In the genomic region with DNA sequence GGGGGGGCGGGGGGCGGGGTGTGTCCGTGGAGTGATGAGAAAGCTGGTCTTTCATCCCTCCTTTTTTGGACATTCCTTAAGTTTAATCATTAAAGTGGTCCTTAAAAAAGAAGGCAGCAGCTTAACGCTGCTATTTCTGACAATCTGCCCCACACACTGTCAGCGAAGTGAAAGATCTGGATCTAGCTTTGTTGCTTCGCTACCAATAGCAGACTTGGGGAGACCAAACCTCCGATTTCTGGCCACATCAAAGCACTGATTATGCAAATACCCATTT, we compare ENCODE assay signal across 15 cellular contexts. TPM values are rescaled to one million over a fixed set of nuclear protein-coding genes. Genes with fewer than 3 reads are reported as not detected.
A peak's percentile ranks its signal among the peaks of the same experiment; 100 is the strongest.
DNase-seq lines count a peak whose midpoint lies in the region; ATAC-seq and TF ChIP-seq lines count a peak whose summit lies in the region.
"Had no signal": no experiment of that assay in that cellular context is flagged by ENCODE, and none has a peak within 500 bp of the region (broad histone marks: within the 10 kb centered on the region; RNA-seq: fewer than 3 reads in every experiment).

No MANE protein-coding gene starts in this region.

- peaks cover 4 to 7% of the 10 kb centered on the region in 2 donors for H3K36me3 Mint-ChIP-seq in activated T-cell treated with anti-CD3 and anti-CD28 coated beads, Interleukin-2, amount 50 U/mL, for 72 hours (ENCODE audit: insufficient read depth in 2 of 2)
- peaks cover 4% of the 10 kb centered on the region for H3K36me3 Mint-ChIP-seq in T-helper 17 cell (ENCODE audit: low read depth)

- peak overlapping the region; percentile 70 to 76 for H3K4me3 Mint-ChIP-seq in activated T-cell treated with anti-CD3 and anti-CD28 coated beads, Interleukin-2, amount 50 U/mL, for 72 hours
- H3K4me3 Mint-ChIP-seq in T-helper 17 cell = peak overlapping the region; percentile 49

- intact Hi-C loops in right lobe of liver (cut with DNase I) (no loop called here), lower lobe of right lung (cut with DNase I) (no loop called here)

- peaks cover 3% of the 10 kb centered on the region for H3K9me3 ChIP-seq in T-helper 17 cell (ENCODE audit: control insufficient read depth, low read length, poor library complexity, severe bottlenecking)
- H3K9me3 ChIP-seq in iPS-18a (ENCODE audit: control insufficient read depth, low read depth, low read length) = no peaks in the 10 kb centered on the region
- H3K9me3 ChIP-seq in suprapubic skin = no peaks in the 10 kb centered on the region
- no peaks in the 10 kb centered on the region for H3K9me3 ChIP-seq in right lobe of liver
- H3K9me3 ChIP-seq in lower lobe of right lung = no peaks in the 10 kb centered on the region
- H3K9me3 ChIP-seq: Peyer's patch, prostate gland had no signal

- TF ChIP-seq CTCF in suprapubic skin (IDR thresholded peaks at IDR 0.05) (no peak), right lobe of liver (IDR thresholded peaks at IDR 0.05) (no peak), lower lobe of right lung (IDR thresholded peaks at IDR 0.05) (no peak)

- ATAC-seq in activated T-cell treated with anti-CD3 and anti-CD28 coated beads, Interleukin-2, amount 50 U/mL, for 72 hours (replicated peaks in 1 of 2) = no peak
- ATAC-seq in T-helper 17 cell (peak; percentile 39), right lobe of liver (no peak), lower lobe of right lung (no peak)

- no peak for TF ChIP-seq EP300 in suprapubic skin (IDR thresholded peaks at IDR 0.05)

- H3K9me3 Mint-ChIP-seq in activated T-cell treated with anti-CD3 and anti-CD28 coated beads, Interleukin-2, amount 50 U/mL, for 72 hours = no peaks in the 10 kb centered on the region

- TF ChIP-seq POLR2A in suprapubic skin (IDR thresholded peaks at IDR 0.05) (no peak), right lobe of liver (IDR thresholded peaks at IDR 0.05) (no peak)

- 0% methylated on average over 7 of the region's 7 CpGs for WGBS in suprapubic skin
- 2% methylated on average over 4 of the region's 7 CpGs for WGBS in right lobe of liver (ENCODE audit: insufficient coverage, low coverage, low lambda C conversion rate, missing lambda C conversion rate)

- no peak overlapping the region for H3K27ac Mint-ChIP-seq in activated T-cell treated with anti-CD3 and anti-CD28 coated beads, Interleukin-2, amount 50 U/mL, for 72 hours
- H3K27ac Mint-ChIP-seq in T-helper 17 cell = no peak overlapping the region

- peak overlapping the region; percentile 34 for H3K4me3 ChIP-seq in iPS-18a (ENCODE audit: low read length)
- H3K4me3 ChIP-seq in suprapubic skin = peak overlapping the region; percentile 38
- no peak overlapping the region for H3K4me3 ChIP-seq in right lobe of liver
- no peak overlapping the region for H3K4me3 ChIP-seq in lower lobe of right lung

- no peaks in the 10 kb centered on the region for H3K36me3 ChIP-seq in iPS-18a (ENCODE audit: control insufficient read depth, low read depth, low read length)
- no peaks in the 10 kb centered on the region for H3K36me3 ChIP-seq in suprapubic skin
- H3K36me3 ChIP-seq in right lobe of liver = no peaks in the 10 kb centered on the region
- H3K36me3 ChIP-seq in lower lobe of right lung = no peaks in the 10 kb centered on the region
- H3K36me3 ChIP-seq: BLaER1 treated with 17β-estradiol and CSF1 and Interleukin-3, amounts not matched to agents 10 nM and 100 nM; Peyer's patch; prostate gland had no signal

- H3K4me1 ChIP-seq in iPS-18a (ENCODE audit: control insufficient read depth, low read depth, low read length) (peaks cover 37% of the 10 kb centered on the region), suprapubic skin (peaks cover 38% of the 10 kb centered on the region), right lobe of liver (peaks cover 0 to 20% (median 2%) of the 10 kb centered on the region in 4 donors), lower lobe of right lung (peaks cover 34% of the 10 kb centered on the region)

- H3K27me3 ChIP-seq in iPS-18a (ENCODE audit: control insufficient read depth, insufficient read depth, low read length) = peaks cover 99% of the 10 kb centered on the region
- H3K27me3 ChIP-seq in suprapubic skin = peaks cover 99% of the 10 kb centered on the region
- H3K27me3 ChIP-seq in right lobe of liver = peaks cover 6 to 59% of the 10 kb centered on the region in 2 donors
- peaks cover 99% of the 10 kb centered on the region for H3K27me3 ChIP-seq in lower lobe of right lung (ENCODE audit: low read depth)

- no peak overlapping the region for H3K9ac ChIP-seq in iPS-18a (ENCODE audit: low read length)
- H3K9ac ChIP-seq: BLaER1 treated with 17β-estradiol and CSF1 and Interleukin-3, amounts not matched to agents 10 nM and 100 nM had no signal

- H3K27ac ChIP-seq in iPS-18a (ENCODE audit: low read length) = no peak overlapping the region
- no peak overlapping the region for H3K27ac ChIP-seq in suprapubic skin
- no peak overlapping the region for H3K27ac ChIP-seq in right lobe of liver
- H3K27ac ChIP-seq in lower lobe of right lung = no peak overlapping the region
- H3K27ac ChIP-seq: BLaER1 treated with 17β-estradiol and CSF1 and Interleukin-3, amounts not matched to agents 10 nM and 100 nM; Peyer's patch; prostate gland had no signal

- peaks cover 45% of the 10 kb centered on the region for H3K4me1 Mint-ChIP-seq in activated T-cell treated with anti-CD3 and anti-CD28 coated beads, Interleukin-2, amount 50 U/mL, for 72 hours (ENCODE audit: low read depth)
- H3K4me1 Mint-ChIP-seq in T-helper 17 cell = peaks cover 24% of the 10 kb centered on the region

- H3K27me3 Mint-ChIP-seq in activated T-cell treated with anti-CD3 and anti-CD28 coated beads, Interleukin-2, amount 50 U/mL, for 72 hours (ENCODE audit: low read depth) = peaks cover 90% of the 10 kb centered on the region
- H3K27me3 Mint-ChIP-seq in T-helper 17 cell = peaks cover 85% of the 10 kb centered on the region

- no peak for DNase-seq in activated T-cell treated with anti-CD3 and anti-CD28 coated beads, Interleukin-2, amount 50 U/mL, for 72 hours
- no peak for DNase-seq in activated T-cell treated with anti-CD3 and anti-CD28 coated beads for 4 hours
- no peak for DNase-seq in T-helper 17 cell
- no peak for DNase-seq in suprapubic skin (ENCODE audit: low spot score in 2 of 2)
- DNase-seq in HPDE6-E6E7 (ENCODE audit: extremely low spot score) = no peak
- DNase-seq in right lobe of liver = no peak
- no peak for DNase-seq in lower lobe of right lung
- DNase-seq: activated CD4-positive, CD25-positive, alpha-beta regulatory T cell treated with anti-CD3 and anti-CD28 coated beads, Interleukin-2, amount 50 U/mL, for 72 hours; NCI-H1436 treated with DMSO at 0.1 percent for 48 hours; Peyer's patch; stimulated activated CD8-positive, alpha-beta memory T cell treated with anti-CD3 and anti-CD28 coated beads, Interleukin-4, amount 100 ng/mL, for 48 hours had no signal

RNA-seq across cellular contexts. Expression of a gene that starts 5.9 kb away (rescaled TPM):
- under 1 TPM; 0.23 to 0.26 TPM for total RNA-seq in activated T-cell treated with anti-CD3 and anti-CD28 coated beads, Interleukin-2, amount 50 U/mL, for 72 hours
- total RNA-seq in T-helper 17 cell (not detected), suprapubic skin (not detected), right lobe of liver (not detected), lower lobe of right lung (not detected)
- total RNA-seq: H7, Peyer's patch, prostate gland had no signal

Comparison
In these comparisons a context has a peak if more than half of its experiments do, and no peak if none do; other contexts are left out.
1. H3K4me3 ChIP-seq: peak in iPS-18a (single experiment) and suprapubic skin (single experiment); none in right lobe of liver (0 of 3) and lower lobe of right lung (single experiment).